In genomic region chr4:2930821-2931764, GRCh38 we compare ENCODE assay signal across 8 cellular contexts. TPM values are rescaled to one million over a fixed set of nuclear protein-coding genes. Genes with fewer than 3 reads are reported as not detected.
DNase-seq lines count a peak whose midpoint lies in the region; ATAC-seq lines count a peak whose summit lies in the region.

No MANE protein-coding gene starts in this region.

- H3K27me3 Mint-ChIP-seq in naive thymus-derived CD8-positive, alpha-beta T cell: no peaks in the 10 kb centered on the region

- H3K27ac ChIP-seq in BLaER1 (peak overlapping the region; percentile 91), caudate nucleus (ENCODE audit: low read depth, low read length) (peak overlapping the region; percentile 21)

- H4K20me1 ChIP-seq in BLaER1: peaks cover 53% of the 10 kb centered on the region

- H3K9me3 ChIP-seq in BLaER1: no peaks in the 10 kb centered on the region

- peak overlapping the region; percentile 73 to 97 (median 91) for H3K27ac Mint-ChIP-seq in naive thymus-derived CD8-positive, alpha-beta T cell

- peaks cover 0 to 34% (median 0%) of the 10 kb centered on the region in 3 donors for H3K36me3 Mint-ChIP-seq in naive thymus-derived CD8-positive, alpha-beta T cell

- POLR2A ChIA-PET in naive thymus-derived CD8-positive, alpha-beta T cell (lab: Charles Lee): interaction anchor here (0.7 to 1.4 kb wide), 2 partner anchors 7 to 145 kb away, joined by 3 to 5 read pairs; no protein-coding TSS in a partner anchor

- peak; percentile 0 to 1 for ATAC-seq in naive thymus-derived CD8-positive, alpha-beta T cell
- no peak for ATAC-seq in HG02571 (IDR thresholded peaks at IDR 0.05; ENCODE audit: unreplicated experiment)

- no peaks in the 10 kb centered on the region for H3K9me3 Mint-ChIP-seq in naive thymus-derived CD8-positive, alpha-beta T cell

- peaks cover 14 to 32% (median 26%) of the 10 kb centered on the region in 4 donors for H3K4me1 Mint-ChIP-seq in naive thymus-derived CD8-positive, alpha-beta T cell

- H3K4me3 ChIP-seq in BLaER1: peak overlapping the region; percentile 60

- H3K27me3 ChIP-seq in BLaER1: no peaks in the 10 kb centered on the region

- peaks cover 45% of the 10 kb centered on the region for H3K36me3 ChIP-seq in BLaER1

- H3K4me1 ChIP-seq in BLaER1: peaks cover 68% of the 10 kb centered on the region

- H3K9ac ChIP-seq in BLaER1: peak overlapping the region; percentile 75

- H3K4me2 ChIP-seq in BLaER1: peak overlapping the region; percentile 96

- peak overlapping the region in 8 of 10 donors; percentile 36 to 94 (median 77) for H3K4me3 Mint-ChIP-seq in naive thymus-derived CD8-positive, alpha-beta T cell

- DNase-seq in HT-29 (ENCODE audit: low spot score): peak; percentile 16
- peak in 24 of 61 donors; percentile 25 to 62 (median 40) for DNase-seq in caudate nucleus (lab: John Stamatoyannopoulos, UW)
- no peak for DNase-seq in naive thymus-derived CD8-positive, alpha-beta T cell
- DNase-seq in NAMALWA (ENCODE audit: low spot score): no peak
- DNase-seq in SKM-1 (lab: John Stamatoyannopoulos, UW; ENCODE audit: unreplicated experiment): no peak
- DNase-seq in activated CD4-positive, alpha-beta T cell treated with anti-CD3 and anti-CD28 coated beads, Interleukin-2, amount 50 U/mL, for 48 hours: no peak

RNA-seq across cellular contexts. Expression of gene NOP14, which starts 32.1 kb away (rescaled TPM):
- 26.2 and 29.2 TPM in 2 replicates for total RNA-seq in HT-29 (2014; rRNA removed; shearing (Covaris generic))
- 10 to 100 TPM; 46.1 to 47.8 TPM for total RNA-seq in naive thymus-derived CD8-positive, alpha-beta T cell
- polyA plus RNA-seq in naive thymus-derived CD8-positive, alpha-beta T cell: 10 to 100 TPM; 10.8 to 31.8 (median 21.8) TPM

RNA-seq across cellular contexts. Expression of gene GRK4, which starts 32.3 kb away (rescaled TPM):
- total RNA-seq in HT-29 (2014; rRNA removed; shearing (Covaris generic)): 2.3 and 3.7 TPM in 2 replicates
- 1 to 10 TPM; 3.7 to 6.0 TPM for total RNA-seq in naive thymus-derived CD8-positive, alpha-beta T cell
- 1 to 10 TPM in 1 of 3 donors, under 1 TPM in 2; 0.87 to 1.5 (median 0.90) TPM for polyA plus RNA-seq in naive thymus-derived CD8-positive, alpha-beta T cell
